ENCODE assay signal across 8 cellular contexts in the genomic region with DNA sequence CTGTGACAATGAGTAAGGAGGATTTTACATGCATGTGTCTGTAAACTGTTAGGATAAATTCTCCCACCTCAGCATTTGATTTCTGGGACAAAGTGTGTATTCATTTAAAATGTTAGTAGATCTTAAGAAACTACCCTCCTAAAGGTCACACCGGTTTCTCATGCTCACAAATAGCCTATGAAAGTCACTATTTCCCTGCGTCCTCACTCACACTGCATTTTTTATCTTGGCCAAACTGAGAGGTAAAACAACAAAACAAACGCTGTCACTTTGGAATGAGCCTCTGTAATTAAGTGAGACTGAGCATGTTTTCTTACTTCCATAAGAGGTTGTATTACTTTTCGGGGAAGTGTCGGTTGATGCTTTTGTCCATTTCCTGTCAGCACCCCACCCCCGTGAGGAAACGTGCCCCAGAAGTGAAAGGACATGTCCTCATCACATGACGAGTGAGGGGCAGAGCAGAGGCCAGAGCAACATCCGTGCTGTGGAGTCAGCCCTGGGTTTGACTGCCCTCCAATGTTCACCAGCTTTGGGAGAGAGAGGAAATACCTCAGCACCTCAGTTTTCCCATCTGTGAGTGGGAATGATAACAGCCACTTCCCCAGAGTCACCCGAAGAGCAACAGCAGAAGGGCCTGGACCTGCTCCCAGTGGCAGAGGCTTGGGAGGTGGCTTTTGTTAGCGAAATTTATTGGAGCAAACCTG. TPM values are rescaled to one million over a fixed set of nuclear protein-coding genes. Genes with fewer than 3 reads are reported as not detected.
DNase-seq lines count a peak whose midpoint lies in the region; ATAC-seq and TF ChIP-seq lines count a peak whose summit lies in the region.

No MANE protein-coding gene starts in this region.

- H3K36me3 ChIP-seq in heart right ventricle = peaks cover 0 to 13% (median 0%) of the 10 kb centered on the region in 9 donors

- ATAC-seq in GM21447 (IDR thresholded peaks at IDR 0.05; ENCODE audit: unreplicated experiment) (peak; percentile 46), heart right ventricle (peak; percentile 14 to 47 (median 37)), esophagus mucosa (no peak)
- peak; percentile 20 to 24 for ATAC-seq in activated T-cell treated with anti-CD3 and anti-CD28 coated beads, Interleukin-2, amount 50 U/mL, for 4 hours

- peak overlapping the region in 5 of 10 donors; percentile 9 to 90 (median 67) for H3K4me3 ChIP-seq in heart right ventricle

- H3K36me3 Mint-ChIP-seq in IgD-negative memory B cell = peaks cover 2% of the 10 kb centered on the region
- H3K36me3 Mint-ChIP-seq in activated T-cell treated with anti-CD3 and anti-CD28 coated beads, Interleukin-2, amount 50 U/mL, for 4 hours (ENCODE audit: insufficient read depth) = peaks cover 11% of the 10 kb centered on the region

- WGBS in heart right ventricle, 2 donors = 9% methylated on average over 11 of the region's 11 CpGs

- peaks cover 42 to 58% (median 51%) of the 10 kb centered on the region in 3 donors for H3K4me1 Mint-ChIP-seq in IgD-negative memory B cell
- peaks cover 79% of the 10 kb centered on the region for H3K4me1 Mint-ChIP-seq in activated T-cell treated with anti-CD3 and anti-CD28 coated beads, Interleukin-2, amount 50 U/mL, for 4 hours (ENCODE audit: low read depth)

- H3K27me3 Mint-ChIP-seq in IgD-negative memory B cell = no peaks in the 10 kb centered on the region
- H3K27me3 Mint-ChIP-seq in activated T-cell treated with anti-CD3 and anti-CD28 coated beads, Interleukin-2, amount 50 U/mL, for 4 hours (ENCODE audit: low read depth) = no peaks in the 10 kb centered on the region

- intact Hi-C loops in heart right ventricle (cut with DNase I) = loop anchor here in 7 of 10 donors (2.0 to 10.0 kb wide), 8 partner anchors 38 to 124 kb away; no protein-coding TSS in a partner anchor

- no peaks in the 10 kb centered on the region for H3K9me3 ChIP-seq in heart right ventricle

- no peaks in the 10 kb centered on the region for H3K27me3 ChIP-seq in heart right ventricle

- H3K9me3 Mint-ChIP-seq in IgD-negative memory B cell = no peaks in the 10 kb centered on the region
- H3K9me3 Mint-ChIP-seq in activated T-cell treated with anti-CD3 and anti-CD28 coated beads, Interleukin-2, amount 50 U/mL, for 4 hours = no peaks in the 10 kb centered on the region

- H3K4me3 Mint-ChIP-seq in IgD-negative memory B cell = peak overlapping the region; percentile 72 to 98 (median 84)
- peak overlapping the region; percentile 73 for H3K4me3 Mint-ChIP-seq in activated T-cell treated with anti-CD3 and anti-CD28 coated beads, Interleukin-2, amount 50 U/mL, for 4 hours

- peaks cover 23 to 90% (median 83%) of the 10 kb centered on the region in 9 donors for H3K4me1 ChIP-seq in heart right ventricle

- DNase-seq in EH (ENCODE audit: low read depth) (peak; percentile 79), heart right ventricle (peak; percentile 70 to 83), DMS53 treated with DMSO at 0.1 percent for 48 hours (lab: John Stamatoyannopoulos, UW; ENCODE audit: unreplicated experiment) (no peak)
- no peak for DNase-seq in activated T-cell treated with anti-CD3 and anti-CD28 coated beads, Interleukin-2, amount 50 U/mL, for 4 hours
- peak; percentile 38 for DNase-seq in stimulated activated CD4-positive, alpha-beta T cell treated with anti-CD3 and anti-CD28 coated beads, Interleukin-12 subunit alpha, Interleukin-12 subunit beta, amount 100 ng/mL, for 4 hours

- peak overlapping the region; percentile 81 to 100 (median 97) for H3K27ac Mint-ChIP-seq in IgD-negative memory B cell

- peak in 3 of 9 donors; percentile 30 to 39 (median 38) for TF ChIP-seq CTCF in heart right ventricle (IDR thresholded peaks at IDR 0.05)

- peak overlapping the region; percentile 96 to 100 (median 99) for H3K27ac ChIP-seq in heart right ventricle

RNA-seq across cellular contexts. Expression of a gene that starts 3.1 kb away (rescaled TPM):
- polyA plus RNA-seq in IgD-negative memory B cell (111 TPM), heart right ventricle (100 to 1,000 TPM; 146 to 408 TPM)
- total RNA-seq in activated T-cell treated with anti-CD3 and anti-CD28 coated beads, Interleukin-2, amount 50 U/mL, for 4 hours = 10 to 100 TPM; 85.2 to 98.3 (median 93.4) TPM
- total RNA-seq in heart right ventricle (100 to 1,000 TPM in 9 of 10 donors, 10 to 100 TPM in 1; 80.3 to 176 (median 123) TPM), esophagus mucosa (4.9 TPM)

Comparison
In these comparisons a context has a peak if more than half of its experiments do, and no peak if none do; other contexts are left out.
1. DNase-seq: peak in EH (single experiment), heart right ventricle (2 of 2) and stimulated activated CD4-positive, alpha-beta T cell treated with anti-CD3 and anti-CD28 coated beads, Interleukin-12 subunit alpha, Interleukin-12 subunit beta, amount 100 ng/mL, for 4 hours (single experiment); none in activated T-cell treated with anti-CD3 and anti-CD28 coated beads, Interleukin-2, amount 50 U/mL, for 4 hours (single experiment) and DMS53 treated with DMSO at 0.1 percent for 48 hours (single experiment).
2. RNA of a gene that starts 3.1 kb away (total RNA-seq): 80.3 to 176 TPM in heart right ventricle and 85.2 to 98.3 TPM in activated T-cell treated with anti-CD3 and anti-CD28 coated beads, Interleukin-2, amount 50 U/mL, for 4 hours; 4.9 TPM in esophagus mucosa (single experiment); every median in the first group is over 10 times any median in the second.